ENCODE assay signal across 17 cellular contexts in the genomic region with DNA sequence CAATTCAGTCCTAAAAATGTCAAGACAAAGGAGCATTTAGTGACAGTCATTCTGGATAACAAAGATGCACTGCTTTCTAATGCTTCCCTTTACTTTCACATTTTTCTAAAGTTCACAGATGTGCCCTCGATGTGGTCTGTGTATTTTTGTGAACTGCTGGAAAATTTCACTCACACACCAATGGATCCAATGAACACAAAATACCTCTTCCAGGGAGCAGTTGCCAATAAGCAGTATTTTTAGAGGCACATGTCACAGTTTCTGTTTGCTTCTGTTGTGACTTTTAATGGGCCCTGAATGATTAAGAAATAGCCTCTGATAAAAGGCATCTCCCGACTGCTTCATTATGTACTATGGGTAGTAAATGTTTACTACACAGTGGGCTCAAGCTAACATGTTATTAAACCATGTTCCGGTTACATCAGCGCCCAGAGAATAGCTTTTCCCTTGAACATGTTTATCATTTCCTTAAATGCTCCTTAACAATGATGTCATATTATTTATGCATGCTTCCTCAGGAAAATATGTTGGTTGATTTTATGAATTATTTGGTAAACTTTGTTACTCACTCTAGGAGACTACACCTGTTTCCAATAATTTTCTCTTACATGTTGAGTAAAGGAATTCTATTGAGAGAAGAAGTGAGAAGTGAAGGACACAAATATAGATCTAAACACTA.
"Had no signal": no experiment of that assay in that cellular context is flagged by ENCODE, and none has a peak within 500 bp of the region (broad histone marks: within the 10 kb centered on the region; RNA-seq: fewer than 3 reads in every experiment).

No MANE protein-coding gene starts in this region.

- DNase-seq: activated CD4-positive, alpha-beta T cell treated with anti-CD3 and anti-CD28 coated beads, Interleukin-2, amount 50 U/mL, for 4 hours; activated naive CD4-positive, alpha-beta T cell treated with Interleukin-2 at 50 U/mL for 16 hours; activated T-cell treated with anti-CD3 and anti-CD28 coated beads for 4 hours; caudate nucleus; effector CD8-positive, alpha-beta T cell; heart left ventricle; immature natural killer cell; lower lobe of right lung; nephron progenitor cell; sigmoid colon; T-helper 1 cell; T1000; uterus had no signal

- H3K27me3 ChIP-seq: heart left ventricle, sigmoid colon, tibial nerve, uterus had no signal

- H3K9me3 ChIP-seq: heart left ventricle, lower lobe of right lung, sigmoid colon, tibial nerve, uterus had no signal

- H3K4me3 Mint-ChIP-seq: immature natural killer cell; mesothelial cell of epicardium; nephron progenitor cell; stimulated activated effector memory CD8-positive, alpha-beta T cell treated with anti-CD3 and anti-CD28 coated beads, Interleukin-12 subunit alpha, Interleukin-12 subunit beta, amount 100 ng/mL, for 72 hours had no signal

- H3K4me1 Mint-ChIP-seq: stimulated activated effector memory CD8-positive, alpha-beta T cell treated with anti-CD3 and anti-CD28 coated beads, Interleukin-12 subunit alpha, Interleukin-12 subunit beta, amount 100 ng/mL, for 72 hours had no signal

- H3K27ac Mint-ChIP-seq: immature natural killer cell; mesothelial cell of epicardium; nephron progenitor cell; stimulated activated effector memory CD8-positive, alpha-beta T cell treated with anti-CD3 and anti-CD28 coated beads, Interleukin-12 subunit alpha, Interleukin-12 subunit beta, amount 100 ng/mL, for 72 hours had no signal

- H3K36me3 ChIP-seq: heart left ventricle, lower lobe of right lung, sigmoid colon, tibial nerve, uterus had no signal

- H3K36me3 Mint-ChIP-seq: immature natural killer cell, mesothelial cell of epicardium had no signal

- H3K27ac ChIP-seq: heart left ventricle, lower lobe of right lung, sigmoid colon, tibial nerve, uterus had no signal

- ATAC-seq: activated CD4-positive, CD25-positive, alpha-beta regulatory T cell treated with anti-CD3 and anti-CD28 coated beads, Interleukin-2, amount 50 U/mL, for 24 hours; heart left ventricle; stimulated activated effector memory CD8-positive, alpha-beta T cell treated with anti-CD3 and anti-CD28 coated beads, Interleukin-12 subunit alpha, Interleukin-12 subunit beta, amount 100 ng/mL, for 72 hours had no signal

- H3K4me1 ChIP-seq: heart left ventricle, lower lobe of right lung, sigmoid colon, uterus had no signal

- H3K4me3 ChIP-seq: heart left ventricle, lower lobe of right lung, sigmoid colon, tibial nerve, uterus had no signal

- H3K9me3 Mint-ChIP-seq: mesothelial cell of epicardium; nephron progenitor cell; stimulated activated effector memory CD8-positive, alpha-beta T cell treated with anti-CD3 and anti-CD28 coated beads, Interleukin-12 subunit alpha, Interleukin-12 subunit beta, amount 100 ng/mL, for 72 hours had no signal
